ENCODE assay signal across 26 cellular contexts in genomic region chr11:69059429-69059828, GRCh38. TPM values are rescaled to one million over a fixed set of nuclear protein-coding genes. Genes with fewer than 3 reads are reported as not detected.
"Had no signal": no experiment of that assay in that cellular context is flagged by ENCODE, and none has a peak within 500 bp of the region (broad histone marks: within the 10 kb centered on the region; RNA-seq: fewer than 3 reads in every experiment).

No MANE protein-coding gene starts in this region.

- H3K9me3 Mint-ChIP-seq: activated B cell treated with CpG ODN at 0.5 μM for 24 hours; activated CD4-positive, alpha-beta memory T cell treated with anti-CD3 and anti-CD28 coated beads for 36 hours; activated CD4-positive, alpha-beta T cell treated with anti-CD3 and anti-CD28 coated beads, Interleukin-2, amount 10 ng/mL, durations not matched to agents 24 days and 14 days; activated naive CD4-positive, alpha-beta T cell treated with anti-CD3 and anti-CD28 coated beads for 36 hours; activated naive CD4-positive, alpha-beta T cell treated with anti-CD3 and anti-CD28 coated beads, Interleukin-2, amount 50 U/mL, for 24 hours; activated naive CD8-positive, alpha-beta T cell treated with anti-CD3 and anti-CD28 coated beads for 36 hours; activated naive CD8-positive, alpha-beta T cell treated with anti-CD3 and anti-CD28 coated beads, Interleukin-2, amount 50 U/mL, for 24 hours; activated T-cell treated with anti-CD3 and anti-CD28 coated beads, Interleukin-2, amount 50 U/mL, for 24 hours; activated T-cell treated with anti-CD3 and anti-CD28 coated beads, Interleukin-2, amount 50 U/mL, for 72 hours; endodermal cell; T-helper 2 cell treated with Interferon-gamma antibody and Interleukin-4, amounts not matched to agents 5 μg/mL and 100 μg/mL, for 36 hours had no signal

- H3K27me3 ChIP-seq: adrenal gland, body of pancreas had no signal

- FAIRE-seq: colon, frontal cortex had no signal

- H3K27ac ChIP-seq: adrenal gland, body of pancreas, WERI-Rb-1 had no signal

- H3K4me3 ChIP-seq: adrenal gland, body of pancreas had no signal

- H3K4me1 ChIP-seq: adrenal gland, body of pancreas had no signal

- H3K27ac Mint-ChIP-seq: activated B cell treated with CpG ODN at 0.5 μM for 24 hours; activated CD4-positive, alpha-beta memory T cell treated with anti-CD3 and anti-CD28 coated beads for 36 hours; activated CD4-positive, alpha-beta T cell treated with anti-CD3 and anti-CD28 coated beads, Interleukin-2, amount 10 ng/mL, durations not matched to agents 24 days and 14 days; activated naive CD4-positive, alpha-beta T cell treated with anti-CD3 and anti-CD28 coated beads for 36 hours; activated naive CD4-positive, alpha-beta T cell treated with anti-CD3 and anti-CD28 coated beads, Interleukin-2, amount 50 U/mL, for 24 hours; activated naive CD8-positive, alpha-beta T cell treated with anti-CD3 and anti-CD28 coated beads for 36 hours; activated naive CD8-positive, alpha-beta T cell treated with anti-CD3 and anti-CD28 coated beads, Interleukin-2, amount 50 U/mL, for 24 hours; activated T-cell treated with anti-CD3 and anti-CD28 coated beads, Interleukin-2, amount 50 U/mL, for 24 hours; activated T-cell treated with anti-CD3 and anti-CD28 coated beads, Interleukin-2, amount 50 U/mL, for 72 hours; endodermal cell; T-helper 17 cell; T-helper 2 cell treated with Interferon-gamma antibody and Interleukin-4, amounts not matched to agents 5 μg/mL and 100 μg/mL, for 36 hours had no signal

- H3K27me3 Mint-ChIP-seq: activated B cell treated with CpG ODN at 0.5 μM for 24 hours; activated CD4-positive, alpha-beta memory T cell treated with anti-CD3 and anti-CD28 coated beads for 36 hours; activated CD4-positive, alpha-beta T cell treated with anti-CD3 and anti-CD28 coated beads, Interleukin-2, amount 10 ng/mL, durations not matched to agents 24 days and 14 days; activated naive CD4-positive, alpha-beta T cell treated with anti-CD3 and anti-CD28 coated beads, Interleukin-2, amount 50 U/mL, for 24 hours; activated naive CD8-positive, alpha-beta T cell treated with anti-CD3 and anti-CD28 coated beads for 36 hours; activated naive CD8-positive, alpha-beta T cell treated with anti-CD3 and anti-CD28 coated beads, Interleukin-2, amount 50 U/mL, for 24 hours; activated T-cell treated with anti-CD3 and anti-CD28 coated beads, Interleukin-2, amount 50 U/mL, for 24 hours; T-helper 17 cell had no signal

- ATAC-seq: activated CD4-positive, CD25-positive, alpha-beta regulatory T cell treated with anti-CD3 and anti-CD28 coated beads, Interleukin-2, amount 50 U/mL, for 24 hours; activated naive CD8-positive, alpha-beta T cell treated with anti-CD3 and anti-CD28 coated beads, Interleukin-2, amount 50 U/mL, for 24 hours; activated T-cell treated with anti-CD3 and anti-CD28 coated beads, Interleukin-2, amount 50 U/mL, for 72 hours; body of pancreas; esophagus mucosa; T-helper 17 cell had no signal

- H3K4me3 Mint-ChIP-seq: activated B cell treated with CpG ODN at 0.5 μM for 24 hours; activated CD4-positive, alpha-beta memory T cell treated with anti-CD3 and anti-CD28 coated beads for 36 hours; activated CD4-positive, alpha-beta T cell treated with anti-CD3 and anti-CD28 coated beads, Interleukin-2, amount 10 ng/mL, durations not matched to agents 24 days and 14 days; activated naive CD4-positive, alpha-beta T cell treated with anti-CD3 and anti-CD28 coated beads for 36 hours; activated naive CD4-positive, alpha-beta T cell treated with anti-CD3 and anti-CD28 coated beads, Interleukin-2, amount 50 U/mL, for 24 hours; activated naive CD8-positive, alpha-beta T cell treated with anti-CD3 and anti-CD28 coated beads for 36 hours; activated naive CD8-positive, alpha-beta T cell treated with anti-CD3 and anti-CD28 coated beads, Interleukin-2, amount 50 U/mL, for 24 hours; activated T-cell treated with anti-CD3 and anti-CD28 coated beads, Interleukin-2, amount 50 U/mL, for 24 hours; activated T-cell treated with anti-CD3 and anti-CD28 coated beads, Interleukin-2, amount 50 U/mL, for 72 hours; endodermal cell; T-helper 17 cell; T-helper 2 cell treated with Interferon-gamma antibody and Interleukin-4, amounts not matched to agents 5 μg/mL and 100 μg/mL, for 36 hours had no signal

- H3K36me3 Mint-ChIP-seq: activated naive CD4-positive, alpha-beta T cell treated with anti-CD3 and anti-CD28 coated beads, Interleukin-2, amount 50 U/mL, for 24 hours; activated naive CD8-positive, alpha-beta T cell treated with anti-CD3 and anti-CD28 coated beads for 36 hours had no signal

- H3K9me3 ChIP-seq: adrenal gland, body of pancreas had no signal

- DNase-seq: activated B cell treated with CpG ODN at 0.5 μM for 24 hours; activated CD4-positive, alpha-beta memory T cell treated with anti-CD3 and anti-CD28 coated beads for 36 hours; activated CD4-positive, alpha-beta T cell treated with anti-CD3 and anti-CD28 coated beads, Interleukin-2, amount 10 ng/mL, durations not matched to agents 24 days and 14 days; activated CD8-positive, alpha-beta memory T cell treated with anti-CD3 and anti-CD28 coated beads, Interleukin-2, amount 50 U/mL, for 48 hours; activated naive CD4-positive, alpha-beta T cell treated with anti-CD3 and anti-CD28 coated beads for 36 hours; activated naive CD8-positive, alpha-beta T cell treated with anti-CD3 and anti-CD28 coated beads for 36 hours; activated naive CD8-positive, alpha-beta T cell treated with anti-CD3 and anti-CD28 coated beads, Interleukin-2, amount 50 U/mL, for 24 hours; activated T-cell treated with anti-CD3 and anti-CD28 coated beads for 4 hours; activated T-cell treated with anti-CD3 and anti-CD28 coated beads, Interleukin-2, amount 50 U/mL, for 24 hours; activated T-cell treated with anti-CD3 and anti-CD28 coated beads, Interleukin-2, amount 50 U/mL, for 72 hours; adrenal gland; aorta; body of pancreas; cortex of kidney; effector memory CD4-positive, alpha-beta T cell; endodermal cell; T-helper 1 cell; T-helper 17 cell; T1000; WERI-Rb-1 had no signal

RNA-seq across cellular contexts. Expression of gene MRGPRF, which starts 46.4 kb away (rescaled TPM):
- total RNA-seq: activated B cell treated with CpG ODN at 0.5 μM for 24 hours; activated CD4-positive, alpha-beta memory T cell treated with anti-CD3 and anti-CD28 coated beads for 36 hours; activated CD4-positive, alpha-beta T cell treated with anti-CD3 and anti-CD28 coated beads, Interleukin-2, amount 10 ng/mL, durations not matched to agents 24 days and 14 days; activated naive CD4-positive, alpha-beta T cell treated with anti-CD3 and anti-CD28 coated beads for 36 hours; activated naive CD8-positive, alpha-beta T cell treated with anti-CD3 and anti-CD28 coated beads for 36 hours; activated T-cell treated with anti-CD3 and anti-CD28 coated beads, Interleukin-2, amount 50 U/mL, for 72 hours; T-helper 17 cell had no signal
